ENCODE assay signal across 1 cellular context in genomic region chr5:73008831-73009230, GRCh38.
TF ChIP-seq lines count a peak whose summit lies in the region.

No MANE protein-coding gene starts in this region.

TF ChIP-seq in GM23338, 12 proteins besides CTCF, POLR2A, EP300 and RAD21 (continued from another document):
- TF ChIP-seq REST (IDR thresholded peaks at IDR 0.05; ENCODE audit: unreplicated experiment) = no peak
- TF ChIP-seq, protein P1, sequence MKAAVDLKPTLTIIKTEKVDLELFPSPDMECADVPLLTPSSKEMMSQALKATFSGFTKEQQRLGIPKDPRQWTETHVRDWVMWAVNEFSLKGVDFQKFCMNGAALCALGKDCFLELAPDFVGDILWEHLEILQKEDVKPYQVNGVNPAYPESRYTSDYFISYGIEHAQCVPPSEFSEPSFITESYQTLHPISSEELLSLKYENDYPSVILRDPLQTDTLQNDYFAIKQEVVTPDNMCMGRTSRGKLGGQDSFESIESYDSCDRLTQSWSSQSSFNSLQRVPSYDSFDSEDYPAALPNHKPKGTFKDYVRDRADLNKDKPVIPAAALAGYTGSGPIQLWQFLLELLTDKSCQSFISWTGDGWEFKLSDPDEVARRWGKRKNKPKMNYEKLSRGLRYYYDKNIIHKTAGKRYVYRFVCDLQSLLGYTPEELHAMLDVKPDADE (IDR thresholded peaks at IDR 0.05) = no peak
